In the genomic region with DNA sequence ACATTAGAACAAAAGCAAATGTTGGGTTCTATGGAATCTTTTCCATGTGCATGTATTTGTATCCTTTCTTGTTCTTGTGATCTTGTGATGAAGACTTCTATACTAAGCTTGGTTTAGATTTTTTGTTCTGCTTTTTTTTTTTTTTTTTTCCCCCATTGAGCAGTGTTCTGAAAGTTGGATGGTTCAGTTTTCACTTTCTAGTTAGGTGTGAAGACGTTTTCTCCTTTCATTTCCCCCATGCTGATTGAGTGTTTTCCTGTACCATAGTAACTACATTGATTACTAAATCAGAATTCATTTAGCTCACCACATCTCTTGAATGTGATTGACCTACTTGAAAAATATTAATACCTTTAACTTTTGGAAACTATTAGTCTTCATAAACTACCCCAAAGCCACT, we compare ENCODE assay signal across 10 cellular contexts. TPM values are rescaled to one million over a fixed set of nuclear protein-coding genes. Genes with fewer than 3 reads are reported as not detected.
DNase-seq lines count a peak whose midpoint lies in the region; ATAC-seq and TF ChIP-seq lines count a peak whose summit lies in the region.
"Had no signal": no experiment of that assay in that cellular context is flagged by ENCODE, and none has a peak within 500 bp of the region (broad histone marks: within the 10 kb centered on the region; RNA-seq: fewer than 3 reads in every experiment).

No MANE protein-coding gene starts in this region.

- H3K4me3 Mint-ChIP-seq in activated CD4-positive, alpha-beta memory T cell treated with anti-CD3 and anti-CD28 coated beads for 36 hours = no peak overlapping the region
- no peak overlapping the region for H3K4me3 Mint-ChIP-seq in osteocyte (ENCODE audit: unreplicated experiment)

- peaks cover 39% of the 10 kb centered on the region for H3K4me1 Mint-ChIP-seq in activated CD4-positive, alpha-beta memory T cell treated with anti-CD3 and anti-CD28 coated beads for 36 hours (ENCODE audit: low read depth)
- H3K4me1 Mint-ChIP-seq in osteocyte (ENCODE audit: unreplicated experiment) = no peaks in the 10 kb centered on the region

- no peaks in the 10 kb centered on the region for H3K27me3 Mint-ChIP-seq in activated CD4-positive, alpha-beta memory T cell treated with anti-CD3 and anti-CD28 coated beads for 36 hours
- no peaks in the 10 kb centered on the region for H3K27me3 Mint-ChIP-seq in osteocyte (ENCODE audit: unreplicated experiment)

- peak overlapping the region; percentile 69 for H3K27ac Mint-ChIP-seq in activated CD4-positive, alpha-beta memory T cell treated with anti-CD3 and anti-CD28 coated beads for 36 hours
- H3K27ac Mint-ChIP-seq in osteocyte (ENCODE audit: unreplicated experiment) = no peak overlapping the region

- TF ChIP-seq CTCF in GM13977 (IDR thresholded peaks at IDR 0.05; ENCODE audit: extremely low read depth, insufficient read depth, missing control alignments) (no peak), osteocyte (IDR thresholded peaks at IDR 0.05) (no peak)

- CTCF ChIA-PET in activated CD4-positive, alpha-beta memory T cell treated with anti-CD3 and anti-CD28 coated beads for 36 hours (lab: Charles Lee) = interaction anchor here (0.6 to 1.0 kb wide), 6 partner anchors 12 to 545 kb away, joined by 3 to 5 read pairs (median 4); no protein-coding TSS in a partner anchor

- in situ Hi-C loops in GM13977 (cut with MboI; ENCODE audit: low pct_unique_long_range_greater_than_20kb, low sequenced_read_pairs, unreplicated experiment) = no loop called here

- peak; percentile 45 for DNase-seq in GM13977 (ENCODE audit: low spot score)
- no peak for DNase-seq in activated CD4-positive, alpha-beta memory T cell treated with anti-CD3 and anti-CD28 coated beads for 36 hours
- no peak for DNase-seq in A172 (ENCODE audit: low spot score)
- DNase-seq in NCI-H345 (lab: John Stamatoyannopoulos, UW) = no peak
- DNase-seq in NCI-H2081 treated with DMSO at 0.1 percent for 48 hours (lab: John Stamatoyannopoulos, UW) = no peak
- no peak for DNase-seq in osteocyte (ENCODE audit: extremely low spot score, unreplicated experiment)
- DNase-seq: kidney, NCI-H524 treated with DMSO at 0.1 percent for 48 hours had no signal

- intact Hi-C loops in activated CD4-positive, alpha-beta memory T cell treated with anti-CD3 and anti-CD28 coated beads for 36 hours (cut with micrococcal nuclease) = loop anchor here (1.0 to 5.0 kb wide), 2 partner anchors 21 to 32 kb away; partner anchors contain the start of gene NOP58

- H3K9me3 Mint-ChIP-seq in activated CD4-positive, alpha-beta memory T cell treated with anti-CD3 and anti-CD28 coated beads for 36 hours = no peaks in the 10 kb centered on the region
- no peaks in the 10 kb centered on the region for H3K9me3 Mint-ChIP-seq in osteocyte (ENCODE audit: unreplicated experiment)

- ATAC-seq in GM19455 (IDR thresholded peaks at IDR 0.05; ENCODE audit: unreplicated experiment) = peak; percentile 75
- ATAC-seq in HG02973 (IDR thresholded peaks at IDR 0.05; ENCODE audit: unreplicated experiment) = peak; percentile 91

- POLR2A ChIA-PET in activated CD4-positive, alpha-beta memory T cell treated with anti-CD3 and anti-CD28 coated beads for 36 hours (lab: Charles Lee) = interaction anchor here (0.6 to 2.1 kb wide), 8 partner anchors 22 to 1146 kb away, joined by 3 to 9 read pairs (median 4); partner anchors contain the start of gene NOP58

- H3K36me3 Mint-ChIP-seq in activated CD4-positive, alpha-beta memory T cell treated with anti-CD3 and anti-CD28 coated beads for 36 hours = peaks cover 74% of the 10 kb centered on the region
- peaks cover 62% of the 10 kb centered on the region for H3K36me3 Mint-ChIP-seq in osteocyte (ENCODE audit: unreplicated experiment)

RNA-seq across cellular contexts. Expression of gene NOP58, which starts 34.1 kb away (rescaled TPM):
- 100 to 1,000 TPM; 151 to 155 TPM for total RNA-seq in activated CD4-positive, alpha-beta memory T cell treated with anti-CD3 and anti-CD28 coated beads for 36 hours
- total RNA-seq in A172 (2014; rRNA removed; shearing (Covaris generic)) = 111 and 186 TPM in 2 replicates
- total RNA-seq in osteocyte = 40.2 and 44.1 TPM in 2 replicates
